8 cellular contexts compared by ENCODE assay signal in the genomic region with DNA sequence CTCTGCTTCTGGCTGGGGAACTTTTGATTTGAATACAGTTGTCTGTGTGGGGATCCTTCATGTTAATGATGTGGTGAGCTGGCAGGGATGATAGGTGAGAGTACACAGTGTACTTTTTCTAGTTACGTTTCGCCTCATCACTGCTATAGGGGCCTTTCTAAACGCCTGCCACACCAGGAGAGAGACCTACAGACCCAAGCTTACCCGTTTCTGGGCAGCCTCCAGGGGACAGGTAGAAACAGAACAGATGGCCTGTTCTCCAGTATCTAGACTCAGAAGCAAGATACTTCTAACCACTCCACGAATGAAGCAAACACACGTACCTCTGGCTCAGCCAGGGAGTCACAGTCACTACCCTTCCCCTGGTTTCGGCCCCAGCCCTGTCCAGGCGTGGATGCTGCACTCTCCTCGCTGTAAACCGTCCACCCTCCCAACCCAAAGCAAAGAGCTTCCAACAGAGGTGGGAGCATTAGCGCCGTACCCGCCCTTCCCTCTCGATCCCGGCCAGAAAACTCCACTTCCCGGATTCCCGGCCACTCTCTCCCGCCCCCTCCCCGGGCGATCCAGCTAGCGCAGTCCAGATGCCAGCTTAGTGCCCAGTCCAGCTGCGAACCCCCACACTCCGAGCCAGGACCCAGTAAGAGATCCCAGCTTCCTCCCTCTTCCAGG. TPM values are rescaled to one million over a fixed set of nuclear protein-coding genes. Genes with fewer than 3 reads are reported as not detected.
DNase-seq lines count a peak whose midpoint lies in the region; ATAC-seq and TF ChIP-seq lines count a peak whose summit lies in the region.

No MANE protein-coding gene starts in this region.

- peak overlapping the region; percentile 85 for H3K27ac Mint-ChIP-seq in activated CD4-positive, alpha-beta T cell treated with anti-CD3 and anti-CD28 coated beads, Interleukin-2, amount 10 ng/mL, durations not matched to agents 7 days and 5 days
- peak overlapping the region; percentile 57 to 92 (median 88) for H3K27ac Mint-ChIP-seq in naive thymus-derived CD8-positive, alpha-beta T cell

- peak overlapping the region; percentile 96 for H3K27ac ChIP-seq in esophagus (ENCODE audit: low read depth in 2 of 2, low read length in 1 of 2)
- peak overlapping the region; percentile 89 to 95 (median 90) for H3K27ac ChIP-seq in upper lobe of left lung

- peaks cover 0 to 5% of the 10 kb centered on the region in 2 donors for H3K4me1 ChIP-seq in esophagus (ENCODE audit: control insufficient read depth in 2 of 2, insufficient read depth in 2 of 2, low read length in 1 of 2)
- H3K4me1 ChIP-seq in upper lobe of left lung = peaks cover 30 to 54% (median 37%) of the 10 kb centered on the region in 4 donors

- POLR2A ChIA-PET in activated CD4-positive, alpha-beta T cell treated with anti-CD3 and anti-CD28 coated beads, Interleukin-2, amount 10 ng/mL, durations not matched to agents 7 days and 5 days (lab: Charles Lee) = interaction anchor here (0.6 kb wide), 1 partner anchor 13 kb away, joined by 3 read pairs; no protein-coding TSS in a partner anchor
- POLR2A ChIA-PET in naive thymus-derived CD8-positive, alpha-beta T cell (lab: Charles Lee) = interaction anchor here (1.7 to 2.0 kb wide), 2 partner anchors 17 to 32 kb away, joined by 6 read pairs; no protein-coding TSS in a partner anchor

- H3K36me3 ChIP-seq in esophagus (ENCODE audit: control insufficient read depth in 2 of 2, insufficient read depth in 2 of 2, low read length in 1 of 2) = no peaks in the 10 kb centered on the region
- H3K36me3 ChIP-seq in upper lobe of left lung = no peaks in the 10 kb centered on the region

- DNase-seq in EL = peak; percentile 37
- DNase-seq in activated CD4-positive, alpha-beta T cell treated with anti-CD3 and anti-CD28 coated beads, Interleukin-2, amount 10 ng/mL, durations not matched to agents 7 days and 5 days = peak; percentile 23
- DNase-seq in naive thymus-derived CD8-positive, alpha-beta T cell = peak in 3 of 10 donors; percentile 26 to 62 (median 35)
- DNase-seq in upper lobe of left lung = peak in 1 of 2 donors; percentile 49
- DNase-seq in NCI-H2107 treated with DMSO at 0.1 percent for 48 hours (lab: John Stamatoyannopoulos, UW; ENCODE audit: unreplicated experiment) = no peak

- no peak for TF ChIP-seq EP300 in upper lobe of left lung (IDR thresholded peaks at IDR 0.05)

- H3K27me3 Mint-ChIP-seq in activated CD4-positive, alpha-beta T cell treated with anti-CD3 and anti-CD28 coated beads, Interleukin-2, amount 10 ng/mL, durations not matched to agents 7 days and 5 days = no peaks in the 10 kb centered on the region
- H3K27me3 Mint-ChIP-seq in naive thymus-derived CD8-positive, alpha-beta T cell = no peaks in the 10 kb centered on the region

- TF ChIP-seq CTCF in upper lobe of left lung (IDR thresholded peaks at IDR 0.05) = no peak

- H3K4me1 Mint-ChIP-seq in activated CD4-positive, alpha-beta T cell treated with anti-CD3 and anti-CD28 coated beads, Interleukin-2, amount 10 ng/mL, durations not matched to agents 7 days and 5 days = peaks cover 63% of the 10 kb centered on the region
- peaks cover 34 to 75% (median 73%) of the 10 kb centered on the region in 4 donors for H3K4me1 Mint-ChIP-seq in naive thymus-derived CD8-positive, alpha-beta T cell

- peak overlapping the region; percentile 92 for H3K4me3 Mint-ChIP-seq in activated CD4-positive, alpha-beta T cell treated with anti-CD3 and anti-CD28 coated beads, Interleukin-2, amount 10 ng/mL, durations not matched to agents 7 days and 5 days
- peak overlapping the region; percentile 85 to 99 (median 95) for H3K4me3 Mint-ChIP-seq in naive thymus-derived CD8-positive, alpha-beta T cell

- CTCF ChIA-PET in activated CD4-positive, alpha-beta T cell treated with anti-CD3 and anti-CD28 coated beads, Interleukin-2, amount 10 ng/mL, durations not matched to agents 7 days and 5 days (lab: Charles Lee) = interaction anchor here (1.8 to 2.2 kb wide), 6 partner anchors 11 to 74 kb away, joined by 4 to 16 read pairs (median 7); no protein-coding TSS in a partner anchor

- 1 to 3% methylated on average over 23 of the region's 23 CpGs for WGBS in esophagus, 2 donors
- WGBS in upper lobe of left lung, 2 donors = 4 to 5% methylated on average over 18 to 22 of the region's 23 CpGs

- peaks cover 17% of the 10 kb centered on the region for H3K36me3 Mint-ChIP-seq in activated CD4-positive, alpha-beta T cell treated with anti-CD3 and anti-CD28 coated beads, Interleukin-2, amount 10 ng/mL, durations not matched to agents 7 days and 5 days (ENCODE audit: low read depth)
- peaks cover 0 to 4% (median 0%) of the 10 kb centered on the region in 3 donors for H3K36me3 Mint-ChIP-seq in naive thymus-derived CD8-positive, alpha-beta T cell

- no peaks in the 10 kb centered on the region for H3K27me3 ChIP-seq in esophagus (ENCODE audit: control insufficient read depth in 1 of 2, insufficient read depth in 2 of 2, low read length in 2 of 2)
- H3K27me3 ChIP-seq in upper lobe of left lung = no peaks in the 10 kb centered on the region

- peak overlapping the region; percentile 93 to 100 for H3K4me3 ChIP-seq in esophagus (ENCODE audit: low read depth in 1 of 2, low read length in 2 of 2)
- H3K4me3 ChIP-seq in upper lobe of left lung = peak overlapping the region; percentile 70 to 97 (median 82)

- H3K9me3 Mint-ChIP-seq in activated CD4-positive, alpha-beta T cell treated with anti-CD3 and anti-CD28 coated beads, Interleukin-2, amount 10 ng/mL, durations not matched to agents 7 days and 5 days = peaks cover 2% of the 10 kb centered on the region
- no peaks in the 10 kb centered on the region for H3K9me3 Mint-ChIP-seq in naive thymus-derived CD8-positive, alpha-beta T cell

- ATAC-seq in GM19463 (IDR thresholded peaks at IDR 0.05; ENCODE audit: unreplicated experiment) (peak; percentile 45), HG03469 (IDR thresholded peaks at IDR 0.05; ENCODE audit: unreplicated experiment) (peak; percentile 39), upper lobe of left lung (ENCODE audit: low FRiP score in 2 of 2) (peak in 1 of 2 donors; percentile 43)
- no peak for ATAC-seq in naive thymus-derived CD8-positive, alpha-beta T cell

- H3K9me3 ChIP-seq in esophagus (ENCODE audit: control insufficient read depth in 2 of 2, insufficient read depth in 1 of 2, low read depth in 1 of 2, low read length in 1 of 2) (no peaks in the 10 kb centered on the region), upper lobe of left lung (no peaks in the 10 kb centered on the region)

- peak in 1 of 4 donors; percentile 2 for TF ChIP-seq POLR2A in upper lobe of left lung (IDR thresholded peaks at IDR 0.05)

RNA-seq across cellular contexts. Expression of a gene that starts 1.2 kb away (rescaled TPM):
- total RNA-seq in activated CD4-positive, alpha-beta T cell treated with anti-CD3 and anti-CD28 coated beads, Interleukin-2, amount 10 ng/mL, durations not matched to agents 7 days and 5 days = 10 to 100 TPM; 18.9 to 21.8 TPM
- polyA plus RNA-seq in esophagus = 10 to 100 TPM; 23.2 to 25.9 TPM
- 10 to 100 TPM; 22.7 to 23.6 TPM for total RNA-seq in naive thymus-derived CD8-positive, alpha-beta T cell
- polyA plus RNA-seq in naive thymus-derived CD8-positive, alpha-beta T cell = 1 to 10 TPM; 3.6 to 4.4 (median 4.2) TPM
- 100 to 1,000 TPM in 1 of 6 donors, 10 to 100 TPM in 5; 42.5 to 118 (median 51.5) TPM for total RNA-seq in upper lobe of left lung

Comparison
In these comparisons a context has a peak if more than half of its experiments do, and no peak if none do; other contexts are left out.
1. ATAC-seq: peak in GM19463 (single experiment) and HG03469 (single experiment); none in naive thymus-derived CD8-positive, alpha-beta T cell (0 of 2).